In genomic region chr20:50138120-50138478, GRCh38 we compare ENCODE assay signal across 11 cellular contexts. TPM values are rescaled to one million over a fixed set of nuclear protein-coding genes. Genes with fewer than 3 reads are reported as not detected.
DNase-seq lines count a peak whose midpoint lies in the region; ATAC-seq, FAIRE-seq and TF ChIP-seq lines count a peak whose summit lies in the region.
"Had no signal": no experiment of that assay in that cellular context is flagged by ENCODE, and none has a peak within 500 bp of the region (broad histone marks: within the 10 kb centered on the region; RNA-seq: fewer than 3 reads in every experiment).

No MANE protein-coding gene starts in this region.

- no peaks in the 10 kb centered on the region for H3K9me3 Mint-ChIP-seq in Calu3 (ENCODE audit: low read depth, unreplicated experiment)
- no peaks in the 10 kb centered on the region for H3K9me3 Mint-ChIP-seq in astrocyte (ENCODE audit: unreplicated experiment)
- H3K9me3 Mint-ChIP-seq: CD4-positive, alpha-beta memory T cell had no signal

- H3K4me2 ChIP-seq in astrocyte (ENCODE audit: low read length), result no peak overlapping the region

- H3K4me3 ChIP-seq in astrocyte (ENCODE audit: insufficient read depth, low read depth, low read length), result no peak overlapping the region
- no peak overlapping the region for H3K4me3 ChIP-seq in skin epidermis

- CTCF ChIA-PET in Calu3 (lab: Charles Lee), result interaction anchor here (0.5 to 3.0 kb wide), 8 partner anchors 9 to 41 kb away, joined by 3 to 33 read pairs (median 10); partner anchors contain the start of genes PEDS1 and UBE2V1

- H3K4me3 Mint-ChIP-seq in Calu3 (ENCODE audit: low read depth, unreplicated experiment), result peak overlapping the region; percentile 36
- H3K4me3 Mint-ChIP-seq in astrocyte (ENCODE audit: unreplicated experiment), result no peak overlapping the region
- H3K4me3 Mint-ChIP-seq: CD4-positive, alpha-beta memory T cell had no signal

- no peak for FAIRE-seq in astrocyte (lab: Jason Lieb, UNC)

- no peak overlapping the region for H3K9ac ChIP-seq in astrocyte (ENCODE audit: low read length)

- H3K36me3 ChIP-seq in astrocyte (ENCODE audit: insufficient read depth, low read length), result peaks cover 18% of the 10 kb centered on the region

- peaks cover 26% of the 10 kb centered on the region for H3K4me1 ChIP-seq in astrocyte (ENCODE audit: insufficient read depth, low read length)

- H4K20me1 ChIP-seq in astrocyte (ENCODE audit: insufficient read depth, low read length), result peaks cover 59% of the 10 kb centered on the region

- H2AFZ ChIP-seq in astrocyte (ENCODE audit: low read depth, low read length), result no peak overlapping the region

- peak overlapping the region; percentile 47 for H3K27ac ChIP-seq in astrocyte (ENCODE audit: low read depth, low read length)
- peak overlapping the region in 17 of 21 experiments; percentile 0 to 96 (median 60) for H3K27ac ChIP-seq in skin epidermis

- no peak for DNase-seq in Calu3
- no peak for DNase-seq in astrocyte (ENCODE audit: low read depth)
- DNase-seq in left ventricle myocardium superior, result no peak
- DNase-seq in C1 segment of cervical spinal cord (lab: John Stamatoyannopoulos, UW), result no peak
- no peak for DNase-seq in NCI-H2107 (lab: John Stamatoyannopoulos, UW)
- DNase-seq: activated CD4-positive, alpha-beta T cell treated with anti-CD3 and anti-CD28 coated beads, Interleukin-2, amount 50 U/mL, for 4 hours; CD4-positive, alpha-beta memory T cell; NCI-H146 had no signal

- H3K27me3 Mint-ChIP-seq in Calu3 (ENCODE audit: unreplicated experiment) (no peaks in the 10 kb centered on the region), astrocyte (ENCODE audit: low read depth, unreplicated experiment) (no peaks in the 10 kb centered on the region)
- H3K27me3 Mint-ChIP-seq: CD4-positive, alpha-beta memory T cell had no signal

- no TSS peak for BruUV-seq in Calu3 (replicated peaks; lab: Mats Ljungman, UMichigan)

- H3K9me3 ChIP-seq in astrocyte (ENCODE audit: insufficient read depth, low read depth, low read length), result no peaks in the 10 kb centered on the region

- H3K4me1 Mint-ChIP-seq in Calu3 (ENCODE audit: low read depth, unreplicated experiment) (peaks cover 50% of the 10 kb centered on the region), astrocyte (ENCODE audit: low read depth, unreplicated experiment) (peaks cover 18% of the 10 kb centered on the region)

- H3K79me2 ChIP-seq in astrocyte (ENCODE audit: insufficient read depth, low read length), result peaks cover 86% of the 10 kb centered on the region

- no peaks in the 10 kb centered on the region for H3K27me3 ChIP-seq in astrocyte (ENCODE audit: insufficient read depth, low read length)

- ATAC-seq in left ventricle myocardium superior, result peak; percentile 29
- no peak for ATAC-seq in GM18907 (IDR thresholded peaks at IDR 0.05; ENCODE audit: unreplicated experiment)
- ATAC-seq in GM21529 (IDR thresholded peaks at IDR 0.05; ENCODE audit: unreplicated experiment), result no peak

- intact Hi-C loops in Calu3 (cut with micrococcal nuclease; ENCODE audit: unreplicated experiment) (loop anchor here (1.0 kb wide), 1 partner anchor 17 kb away; no protein-coding TSS in a partner anchor), left ventricle myocardium superior (cut with micrococcal nuclease) (no loop called here)

- H3K27ac Mint-ChIP-seq in Calu3 (ENCODE audit: unreplicated experiment), result peak overlapping the region; percentile 61
- H3K27ac Mint-ChIP-seq in astrocyte (ENCODE audit: unreplicated experiment), result no peak overlapping the region

- H3K36me3 Mint-ChIP-seq in Calu3 (ENCODE audit: insufficient read depth, unreplicated experiment), result peaks cover 44% of the 10 kb centered on the region
- H3K36me3 Mint-ChIP-seq in astrocyte (ENCODE audit: low read depth, unreplicated experiment), result peaks cover 28% of the 10 kb centered on the region

- no peak for TF ChIP-seq CTCF in Calu3 (IDR thresholded peaks at IDR 0.05; ENCODE audit: unreplicated experiment)
- TF ChIP-seq CTCF in astrocyte (IDR thresholded peaks at IDR 0.05; ENCODE audit: insufficient read depth, low read depth, low read length), result no peak

RNA-seq across cellular contexts. Expression of gene PEDS1, which starts 15.4 kb away (rescaled TPM):
- total RNA-seq in Calu3 (2022), result 36.0 and 37.5 TPM in 2 replicates
- total RNA-seq in astrocyte, result 41.6 and 44.1 TPM in 2 replicates
- 31.1 TPM for total RNA-seq in left ventricle myocardium superior

RNA-seq across cellular contexts. Expression of gene UBE2V1, which starts 25.1 kb away (rescaled TPM):
- 212 TPM in 2 replicates for total RNA-seq in Calu3 (2022)
- total RNA-seq in astrocyte, result 136 and 139 TPM in 2 replicates
- total RNA-seq in left ventricle myocardium superior, result 92.6 TPM

RNA-seq across cellular contexts. Expression of gene CEBPB, which starts 52.5 kb away (rescaled TPM):
- total RNA-seq in Calu3 (2022), result 137 and 147 TPM in 2 replicates
- 33.8 and 34.6 TPM in 2 replicates for total RNA-seq in astrocyte
- total RNA-seq in left ventricle myocardium superior, result 59.4 TPM
